Comparison of ENCODE assay signal across 8 cellular contexts in the genomic region with DNA sequence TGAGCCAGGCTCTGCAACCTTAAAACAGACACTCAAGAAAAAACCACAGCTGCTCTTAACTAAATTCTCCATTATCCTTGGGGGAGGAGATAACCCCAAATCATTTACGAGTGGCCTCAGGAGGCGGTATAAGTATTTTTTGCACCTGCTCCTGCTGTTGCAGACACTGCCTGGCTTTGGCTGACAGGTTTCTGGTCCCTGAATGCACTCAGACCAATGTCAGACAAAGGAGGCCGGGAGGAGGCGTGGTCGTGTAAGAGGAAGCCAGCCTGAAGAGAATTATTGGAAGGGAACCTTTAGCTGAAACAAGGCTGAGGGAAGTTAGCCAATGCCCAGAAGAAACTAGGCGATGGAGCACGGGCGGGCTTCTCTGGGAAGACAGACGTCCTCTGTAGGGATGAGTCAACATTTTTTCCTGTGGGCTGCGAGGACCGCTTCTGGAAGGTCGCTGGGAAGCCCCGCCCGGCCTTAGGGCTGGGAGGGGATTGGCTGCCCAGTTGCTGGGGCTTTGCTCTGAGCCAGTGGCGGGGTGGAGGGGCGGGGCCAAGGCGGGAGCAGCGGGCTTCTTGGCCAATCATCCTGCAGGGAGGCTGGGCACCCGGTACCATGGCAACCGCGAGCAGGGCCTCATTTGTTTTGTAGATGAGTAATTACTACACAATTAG.
DNase-seq lines count a peak whose midpoint lies in the region; ATAC-seq, FAIRE-seq and TF ChIP-seq lines count a peak whose summit lies in the region.

No MANE protein-coding gene starts in this region.

- H3K36me3 ChIP-seq in adipocyte (ENCODE audit: control insufficient read depth, insufficient read depth, low read length, severe bottlenecking) = no peaks in the 10 kb centered on the region

- H3K4me3 ChIP-seq in adipocyte (ENCODE audit: low read length) = peak overlapping the region; percentile 53

- H3K27ac Mint-ChIP-seq in nephron progenitor cell = peak overlapping the region; percentile 88
- peak overlapping the region; percentile 80 for H3K27ac Mint-ChIP-seq in type B pancreatic cell

- H3K27me3 ChIP-seq in adipocyte (replicated peaks; ENCODE audit: control insufficient read depth, insufficient read depth, low read length) = no peaks in the 10 kb centered on the region

- H3K9me3 ChIP-seq in adipocyte (ENCODE audit: control insufficient read depth, low read length) = no peaks in the 10 kb centered on the region

- no peaks in the 10 kb centered on the region for H3K27me3 Mint-ChIP-seq in nephron progenitor cell (ENCODE audit: low read depth, poor library complexity)
- H3K27me3 Mint-ChIP-seq in type B pancreatic cell = no peaks in the 10 kb centered on the region

- ATAC-seq in HG03460 (IDR thresholded peaks at IDR 0.05; ENCODE audit: unreplicated experiment) = no peak

- H3K4me3 Mint-ChIP-seq in nephron progenitor cell = peak overlapping the region; percentile 76
- H3K4me3 Mint-ChIP-seq in type B pancreatic cell = peak overlapping the region; percentile 85

- peaks cover 36% of the 10 kb centered on the region for H3K36me3 Mint-ChIP-seq in nephron progenitor cell (ENCODE audit: low read depth)
- peaks cover 8% of the 10 kb centered on the region for H3K36me3 Mint-ChIP-seq in type B pancreatic cell

- H3K4me1 Mint-ChIP-seq in nephron progenitor cell (peaks cover 78% of the 10 kb centered on the region), type B pancreatic cell (ENCODE audit: unreplicated experiment) (peaks cover 47% of the 10 kb centered on the region)

- peak; percentile 82 for DNase-seq in D341Med (ENCODE audit: low spot score)
- peak; percentile 99 for DNase-seq in HTR-8/SVneo (ENCODE audit: insufficient read length, low spot score)
- peak; percentile 97 for DNase-seq in NOMO-1 treated with DMSO at 0.1 percent for 48 hours (lab: John Stamatoyannopoulos, UW; ENCODE audit: unreplicated experiment)
- peak; percentile 99 for DNase-seq in adipocyte (ENCODE audit: low read depth)
- DNase-seq in glomerular endothelial cell (ENCODE audit: extremely low read depth, low read depth, low spot score) = peak; percentile 81
- peak; percentile 94 for DNase-seq in nephron progenitor cell
- DNase-seq in type B pancreatic cell (ENCODE audit: extremely low spot score, unreplicated experiment) = peak; percentile 91

- H3K9me3 Mint-ChIP-seq in nephron progenitor cell (no peaks in the 10 kb centered on the region), type B pancreatic cell (no peaks in the 10 kb centered on the region)

- peak overlapping the region; percentile 56 for H3K9ac ChIP-seq in adipocyte (ENCODE audit: low read length)

- no peak for TF ChIP-seq CTCF in nephron progenitor cell (IDR thresholded peaks at IDR 0.05)
- no peak for TF ChIP-seq CTCF in type B pancreatic cell (conservative IDR thresholded peaks at IDR 0.05)

- peaks cover 22% of the 10 kb centered on the region for H3K4me1 ChIP-seq in adipocyte (ENCODE audit: control insufficient read depth, insufficient read depth, low read length)

- peak; percentile 94 for FAIRE-seq in HTR-8/SVneo (lab: Jason Lieb, UNC)
